Comparison of ENCODE assay signal across 25 cellular contexts in the genomic region with DNA sequence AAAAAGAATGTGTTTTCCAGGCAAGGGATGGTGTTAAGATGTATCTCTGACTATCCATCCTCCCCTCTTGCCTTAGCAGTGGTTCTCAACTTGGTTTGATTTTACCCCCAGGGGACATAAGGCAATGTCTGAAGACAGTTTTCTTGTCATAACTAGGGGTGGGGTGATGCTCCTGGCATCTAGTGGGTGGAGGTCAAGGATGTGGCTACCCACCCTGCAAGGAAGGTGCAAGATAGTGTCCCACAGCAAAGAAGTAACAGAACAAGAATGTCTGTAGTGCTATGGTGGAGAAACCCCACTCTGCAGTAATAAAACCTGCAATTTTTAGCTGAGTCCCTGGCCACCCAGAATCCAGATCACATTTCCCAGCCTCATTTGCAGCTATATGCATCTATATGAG.
"Had no signal": no experiment of that assay in that cellular context is flagged by ENCODE, and none has a peak within 500 bp of the region (broad histone marks: within the 10 kb centered on the region; RNA-seq: fewer than 3 reads in every experiment).

No MANE protein-coding gene starts in this region.

- DNase-seq: activated CD4-positive, alpha-beta T cell treated with anti-CD3 and anti-CD28 coated beads for 48 hours; activated CD4-positive, alpha-beta T cell treated with anti-CD3 and anti-CD28 coated beads, Interleukin-2, amount 50 U/mL, for 1 hour; activated CD4-positive, alpha-beta T cell treated with anti-CD3 and anti-CD28 coated beads, Interleukin-2, amount 50 U/mL, for 48 hours; activated effector memory CD4-positive, alpha-beta T cell treated with Interleukin-2 at 50 U/mL for 16 hours; activated gamma-delta T cell treated with Interleukin-2 at 50 U/mL for 16 hours; activated naive CD4-positive, alpha-beta T cell treated with anti-CD3 and anti-CD28 coated beads, Interleukin-2, amount 50 U/mL, for 16 hours; activated naive CD4-positive, alpha-beta T cell treated with Interleukin-2 at 50 U/mL for 16 hours; activated T-cell treated with anti-CD3 and anti-CD28 coated beads, Interleukin-2, amount 50 U/mL, for 4 hours; brain microvascular endothelial cell; dorsolateral prefrontal cortex; effector memory CD4-positive, alpha-beta T cell; erythroblast; foreskin keratinocyte; gastrocnemius medialis; glutamatergic neuron; heart left ventricle had no signal

- H3K4me1 Mint-ChIP-seq: activated T-helper 17 cell treated with anti-CD3 and anti-CD28 coated beads, Interleukin-2, amount 50 U/mL, for 72 hours had no signal

- H3K9me3 Mint-ChIP-seq: activated T-cell treated with anti-CD3 and anti-CD28 coated beads, Interleukin-2, amount 50 U/mL, for 4 hours; activated T-helper 17 cell treated with anti-CD3 and anti-CD28 coated beads, Interleukin-2, amount 50 U/mL, for 72 hours; central memory CD8-positive, alpha-beta T cell; dendritic cell treated with granulocyte-macrophage colony-stimulating factor and Interleukin-4, amounts not matched to agents 40 ng/mL and 50 ng/mL, for 4 days had no signal

- H3K4me3 Mint-ChIP-seq: activated naive CD8-positive, alpha-beta T cell; activated T-cell treated with anti-CD3 and anti-CD28 coated beads, Interleukin-2, amount 50 U/mL, for 4 hours; activated T-helper 17 cell treated with anti-CD3 and anti-CD28 coated beads, Interleukin-2, amount 50 U/mL, for 72 hours; central memory CD8-positive, alpha-beta T cell; dendritic cell treated with granulocyte-macrophage colony-stimulating factor and Interleukin-4, amounts not matched to agents 40 ng/mL and 50 ng/mL, for 4 days; WTC11 had no signal

- H3K4me3 ChIP-seq: ascending aorta, coronary artery, dorsolateral prefrontal cortex, esophagus muscularis mucosa, gastrocnemius medialis, heart left ventricle had no signal

- H3K36me3 ChIP-seq: ascending aorta, brain microvascular endothelial cell, esophagus muscularis mucosa, gastrocnemius medialis, heart left ventricle had no signal

- H3K27me3 Mint-ChIP-seq: activated naive CD8-positive, alpha-beta T cell; activated T-helper 17 cell treated with anti-CD3 and anti-CD28 coated beads, Interleukin-2, amount 50 U/mL, for 72 hours; central memory CD8-positive, alpha-beta T cell had no signal

- H3K4me1 ChIP-seq: ascending aorta, esophagus muscularis mucosa, foreskin keratinocyte, gastrocnemius medialis had no signal

- H3K27me3 ChIP-seq: ascending aorta, brain microvascular endothelial cell, esophagus muscularis mucosa, gastrocnemius medialis had no signal

- ATAC-seq: activated T-cell treated with anti-CD3 and anti-CD28 coated beads, Interleukin-2, amount 50 U/mL, for 4 hours; activated T-helper 17 cell treated with anti-CD3 and anti-CD28 coated beads, Interleukin-2, amount 50 U/mL, for 72 hours; foreskin keratinocyte; gastrocnemius medialis; heart left ventricle; WTC11 had no signal

- H3K27ac ChIP-seq: ascending aorta, brain microvascular endothelial cell, coronary artery, dorsolateral prefrontal cortex, esophagus muscularis mucosa, foreskin keratinocyte, gastrocnemius medialis, heart left ventricle, VCaP had no signal

- H3K9me3 ChIP-seq: esophagus muscularis mucosa, gastrocnemius medialis had no signal

- H3K27ac Mint-ChIP-seq: activated naive CD8-positive, alpha-beta T cell; activated T-helper 17 cell treated with anti-CD3 and anti-CD28 coated beads, Interleukin-2, amount 50 U/mL, for 72 hours; dendritic cell treated with granulocyte-macrophage colony-stimulating factor and Interleukin-4, amounts not matched to agents 40 ng/mL and 50 ng/mL, for 4 days; WTC11 had no signal

- H3K36me3 Mint-ChIP-seq: activated naive CD8-positive, alpha-beta T cell; WTC11 had no signal
